Comparison of ENCODE assay signal across 1 cellular context in the genomic region with DNA sequence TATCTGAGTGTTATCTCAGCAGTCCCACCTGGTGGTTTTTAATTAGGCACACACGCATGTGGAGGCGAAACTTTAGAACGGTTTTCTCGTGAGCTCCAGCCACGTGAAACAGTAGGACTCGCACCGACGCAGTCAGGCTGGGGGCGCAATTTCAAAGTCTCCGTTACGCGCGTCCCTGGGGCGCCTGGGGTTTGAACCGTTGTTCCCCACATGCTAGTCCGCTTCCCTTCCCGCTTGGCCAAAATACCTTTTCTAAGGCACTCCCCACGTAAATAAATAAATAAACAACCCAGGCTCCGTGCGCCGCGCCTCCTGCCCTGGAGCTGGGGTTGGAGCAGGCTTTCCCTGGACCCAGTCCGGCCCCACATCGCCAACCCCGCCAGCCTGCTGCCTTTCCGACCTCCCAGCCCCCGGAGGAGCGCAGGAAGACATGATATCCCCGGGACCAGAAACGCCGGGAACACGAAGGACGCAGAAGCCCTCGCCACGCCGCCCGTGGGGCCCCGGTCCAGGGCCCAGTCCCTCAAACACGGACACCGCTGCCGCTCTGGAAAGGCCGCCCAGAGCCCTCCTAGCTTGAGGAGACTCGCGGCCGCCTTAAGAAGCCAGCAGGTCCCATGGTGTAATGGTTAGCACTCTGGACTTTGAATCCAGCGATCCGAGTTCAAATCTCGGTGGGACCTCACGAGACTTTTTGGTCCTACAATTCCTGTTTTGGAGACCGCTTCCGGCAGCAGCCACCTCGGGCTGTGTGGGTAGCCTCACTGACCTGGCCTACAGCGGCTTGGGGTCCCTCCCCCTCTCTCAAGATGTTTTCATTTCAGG.
TF ChIP-seq lines count a peak whose summit lies in the region.

No MANE protein-coding gene starts in this region.

TF ChIP-seq in HepG2, 621 proteins besides CTCF, POLR2A, EP300 and RAD21 (continued from another document and continues in another):
- TF ChIP-seq, protein P1, sequence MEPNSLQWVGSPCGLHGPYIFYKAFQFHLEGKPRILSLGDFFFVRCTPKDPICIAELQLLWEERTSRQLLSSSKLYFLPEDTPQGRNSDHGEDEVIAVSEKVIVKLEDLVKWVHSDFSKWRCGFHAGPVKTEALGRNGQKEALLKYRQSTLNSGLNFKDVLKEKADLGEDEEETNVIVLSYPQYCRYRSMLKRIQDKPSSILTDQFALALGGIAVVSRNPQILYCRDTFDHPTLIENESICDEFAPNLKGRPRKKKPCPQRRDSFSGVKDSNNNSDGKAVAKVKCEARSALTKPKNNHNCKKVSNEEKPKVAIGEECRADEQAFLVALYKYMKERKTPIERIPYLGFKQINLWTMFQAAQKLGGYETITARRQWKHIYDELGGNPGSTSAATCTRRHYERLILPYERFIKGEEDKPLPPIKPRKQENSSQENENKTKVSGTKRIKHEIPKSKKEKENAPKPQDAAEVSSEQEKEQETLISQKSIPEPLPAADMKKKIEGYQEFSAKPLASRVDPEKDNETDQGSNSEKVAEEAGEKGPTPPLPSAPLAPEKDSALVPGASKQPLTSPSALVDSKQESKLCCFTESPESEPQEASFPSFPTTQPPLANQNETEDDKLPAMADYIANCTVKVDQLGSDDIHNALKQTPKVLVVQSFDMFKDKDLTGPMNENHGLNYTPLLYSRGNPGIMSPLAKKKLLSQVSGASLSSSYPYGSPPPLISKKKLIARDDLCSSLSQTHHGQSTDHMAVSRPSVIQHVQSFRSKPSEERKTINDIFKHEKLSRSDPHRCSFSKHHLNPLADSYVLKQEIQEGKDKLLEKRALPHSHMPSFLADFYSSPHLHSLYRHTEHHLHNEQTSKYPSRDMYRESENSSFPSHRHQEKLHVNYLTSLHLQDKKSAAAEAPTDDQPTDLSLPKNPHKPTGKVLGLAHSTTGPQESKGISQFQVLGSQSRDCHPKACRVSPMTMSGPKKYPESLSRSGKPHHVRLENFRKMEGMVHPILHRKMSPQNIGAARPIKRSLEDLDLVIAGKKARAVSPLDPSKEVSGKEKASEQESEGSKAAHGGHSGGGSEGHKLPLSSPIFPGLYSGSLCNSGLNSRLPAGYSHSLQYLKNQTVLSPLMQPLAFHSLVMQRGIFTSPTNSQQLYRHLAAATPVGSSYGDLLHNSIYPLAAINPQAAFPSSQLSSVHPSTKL (CRISPR knock-in tag; IDR thresholded peaks at IDR 0.05): no peak; the same call in 1 of the 2 replicates
- TF ChIP-seq ZSCAN31 (CRISPR knock-in tag; IDR thresholded peaks at IDR 0.05; ENCODE audit: low read depth): peak; percentile 66; the same call in 1 of the 2 replicates
- no peak for TF ChIP-seq SNAI1 (CRISPR knock-in tag; IDR thresholded peaks at IDR 0.05; ENCODE audit: borderline replicate concordance)
- TF ChIP-seq, protein P2, sequence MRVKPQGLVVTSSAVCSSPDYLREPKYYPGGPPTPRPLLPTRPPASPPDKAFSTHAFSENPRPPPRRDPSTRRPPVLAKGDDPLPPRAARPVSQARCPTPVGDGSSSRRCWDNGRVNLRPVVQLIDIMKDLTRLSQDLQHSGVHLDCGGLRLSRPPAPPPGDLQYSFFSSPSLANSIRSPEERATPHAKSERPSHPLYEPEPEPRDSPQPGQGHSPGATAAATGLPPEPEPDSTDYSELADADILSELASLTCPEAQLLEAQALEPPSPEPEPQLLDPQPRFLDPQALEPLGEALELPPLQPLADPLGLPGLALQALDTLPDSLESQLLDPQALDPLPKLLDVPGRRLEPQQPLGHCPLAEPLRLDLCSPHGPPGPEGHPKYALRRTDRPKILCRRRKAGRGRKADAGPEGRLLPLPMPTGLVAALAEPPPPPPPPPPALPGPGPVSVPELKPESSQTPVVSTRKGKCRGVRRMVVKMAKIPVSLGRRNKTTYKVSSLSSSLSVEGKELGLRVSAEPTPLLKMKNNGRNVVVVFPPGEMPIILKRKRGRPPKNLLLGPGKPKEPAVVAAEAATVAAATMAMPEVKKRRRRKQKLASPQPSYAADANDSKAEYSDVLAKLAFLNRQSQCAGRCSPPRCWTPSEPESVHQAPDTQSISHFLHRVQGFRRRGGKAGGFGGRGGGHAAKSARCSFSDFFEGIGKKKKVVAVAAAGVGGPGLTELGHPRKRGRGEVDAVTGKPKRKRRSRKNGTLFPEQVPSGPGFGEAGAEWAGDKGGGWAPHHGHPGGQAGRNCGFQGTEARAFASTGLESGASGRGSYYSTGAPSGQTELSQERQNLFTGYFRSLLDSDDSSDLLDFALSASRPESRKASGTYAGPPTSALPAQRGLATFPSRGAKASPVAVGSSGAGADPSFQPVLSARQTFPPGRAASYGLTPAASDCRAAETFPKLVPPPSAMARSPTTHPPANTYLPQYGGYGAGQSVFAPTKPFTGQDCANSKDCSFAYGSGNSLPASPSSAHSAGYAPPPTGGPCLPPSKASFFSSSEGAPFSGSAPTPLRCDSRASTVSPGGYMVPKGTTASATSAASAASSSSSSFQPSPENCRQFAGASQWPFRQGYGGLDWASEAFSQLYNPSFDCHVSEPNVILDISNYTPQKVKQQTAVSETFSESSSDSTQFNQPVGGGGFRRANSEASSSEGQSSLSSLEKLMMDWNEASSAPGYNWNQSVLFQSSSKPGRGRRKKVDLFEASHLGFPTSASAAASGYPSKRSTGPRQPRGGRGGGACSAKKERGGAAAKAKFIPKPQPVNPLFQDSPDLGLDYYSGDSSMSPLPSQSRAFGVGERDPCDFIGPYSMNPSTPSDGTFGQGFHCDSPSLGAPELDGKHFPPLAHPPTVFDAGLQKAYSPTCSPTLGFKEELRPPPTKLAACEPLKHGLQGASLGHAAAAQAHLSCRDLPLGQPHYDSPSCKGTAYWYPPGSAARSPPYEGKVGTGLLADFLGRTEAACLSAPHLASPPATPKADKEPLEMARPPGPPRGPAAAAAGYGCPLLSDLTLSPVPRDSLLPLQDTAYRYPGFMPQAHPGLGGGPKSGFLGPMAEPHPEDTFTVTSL (CRISPR knock-in tag; IDR thresholded peaks at IDR 0.05; ENCODE audit: borderline replicate concordance): peak; percentile 35
- TF ChIP-seq, protein P3, sequence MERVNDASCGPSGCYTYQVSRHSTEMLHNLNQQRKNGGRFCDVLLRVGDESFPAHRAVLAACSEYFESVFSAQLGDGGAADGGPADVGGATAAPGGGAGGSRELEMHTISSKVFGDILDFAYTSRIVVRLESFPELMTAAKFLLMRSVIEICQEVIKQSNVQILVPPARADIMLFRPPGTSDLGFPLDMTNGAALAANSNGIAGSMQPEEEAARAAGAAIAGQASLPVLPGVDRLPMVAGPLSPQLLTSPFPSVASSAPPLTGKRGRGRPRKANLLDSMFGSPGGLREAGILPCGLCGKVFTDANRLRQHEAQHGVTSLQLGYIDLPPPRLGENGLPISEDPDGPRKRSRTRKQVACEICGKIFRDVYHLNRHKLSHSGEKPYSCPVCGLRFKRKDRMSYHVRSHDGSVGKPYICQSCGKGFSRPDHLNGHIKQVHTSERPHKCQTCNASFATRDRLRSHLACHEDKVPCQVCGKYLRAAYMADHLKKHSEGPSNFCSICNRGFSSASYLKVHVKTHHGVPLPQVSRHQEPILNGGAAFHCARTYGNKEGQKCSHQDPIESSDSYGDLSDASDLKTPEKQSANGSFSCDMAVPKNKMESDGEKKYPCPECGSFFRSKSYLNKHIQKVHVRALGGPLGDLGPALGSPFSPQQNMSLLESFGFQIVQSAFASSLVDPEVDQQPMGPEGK (CRISPR knock-in tag; IDR thresholded peaks at IDR 0.05): peak; percentile 80
- peak; percentile 68 for TF ChIP-seq ZNF264 (CRISPR knock-in tag; IDR thresholded peaks at IDR 0.05)
- no peak for TF ChIP-seq NBN (conservative IDR thresholded peaks at IDR 0.05)
- TF ChIP-seq ZNF232 (CRISPR knock-in tag; IDR thresholded peaks at IDR 0.05; ENCODE audit: borderline replicate concordance): peak; percentile 90; the same call in 1 of the 2 replicates
- peak; percentile 14; the same call in 1 of the 2 replicates for TF ChIP-seq ZNF614 (CRISPR knock-in tag; IDR thresholded peaks at IDR 0.05; ENCODE audit: borderline replicate concordance)
- peak; percentile 94 for TF ChIP-seq ZNF556 (CRISPR knock-in tag; IDR thresholded peaks at IDR 0.05; ENCODE audit: borderline replicate concordance)
- TF ChIP-seq KLF6 (CRISPR knock-in tag; IDR thresholded peaks at IDR 0.05): peak; percentile 85
- peak; percentile 71 for TF ChIP-seq GATAD2A (CRISPR knock-in tag; IDR thresholded peaks at IDR 0.05)
- TF ChIP-seq NR2F6 (IDR thresholded peaks at IDR 0.05): peak; percentile 34; the same call in 1 of the 2 replicates
- peak; percentile 65 for TF ChIP-seq NR2F6 (CRISPR knock-in tag; IDR thresholded peaks at IDR 0.05)
- no peak for TF ChIP-seq CREB1 (IDR thresholded peaks at IDR 0.05)
- peak; percentile 46; the same call in 1 of the 2 replicates for TF ChIP-seq CREB1 (CRISPR knock-in tag; IDR thresholded peaks at IDR 0.05)
- TF ChIP-seq BORCS8-MEF2B (CRISPR knock-in tag; IDR thresholded peaks at IDR 0.05): peak; percentile 99
- TF ChIP-seq NFKB2 (CRISPR knock-in tag; IDR thresholded peaks at IDR 0.05; ENCODE audit: borderline replicate concordance): peak; percentile 97
- TF ChIP-seq ZNF234 (CRISPR knock-in tag; conservative IDR thresholded peaks at IDR 0.05): peak; percentile 18
- TF ChIP-seq FOXC1 (CRISPR knock-in tag; IDR thresholded peaks at IDR 0.05; ENCODE audit: borderline replicate concordance): peak; percentile 72; the same call in 1 of the 2 replicates
- TF ChIP-seq, protein P4, sequence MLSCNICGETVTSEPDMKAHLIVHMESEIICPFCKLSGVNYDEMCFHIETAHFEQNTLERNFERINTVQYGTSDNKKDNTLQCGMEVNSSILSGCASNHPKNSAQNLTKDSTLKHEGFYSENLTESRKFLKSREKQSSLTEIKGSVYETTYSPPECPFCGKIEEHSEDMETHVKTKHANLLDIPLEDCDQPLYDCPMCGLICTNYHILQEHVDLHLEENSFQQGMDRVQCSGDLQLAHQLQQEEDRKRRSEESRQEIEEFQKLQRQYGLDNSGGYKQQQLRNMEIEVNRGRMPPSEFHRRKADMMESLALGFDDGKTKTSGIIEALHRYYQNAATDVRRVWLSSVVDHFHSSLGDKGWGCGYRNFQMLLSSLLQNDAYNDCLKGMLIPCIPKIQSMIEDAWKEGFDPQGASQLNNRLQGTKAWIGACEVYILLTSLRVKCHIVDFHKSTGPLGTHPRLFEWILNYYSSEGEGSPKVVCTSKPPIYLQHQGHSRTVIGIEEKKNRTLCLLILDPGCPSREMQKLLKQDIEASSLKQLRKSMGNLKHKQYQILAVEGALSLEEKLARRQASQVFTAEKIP (CRISPR knock-in tag; IDR thresholded peaks at IDR 0.05; ENCODE audit: borderline replicate concordance): no peak
- no peak; the same call in 1 of the 2 replicates for TF ChIP-seq AKAP8 (CRISPR knock-in tag; IDR thresholded peaks at IDR 0.05)
- no peak; the same call in 1 of the 2 replicates for TF ChIP-seq ZNF570 (CRISPR knock-in tag; IDR thresholded peaks at IDR 0.05; ENCODE audit: borderline replicate concordance)
- TF ChIP-seq ZBTB8A (CRISPR knock-in tag; IDR thresholded peaks at IDR 0.05; ENCODE audit: borderline replicate concordance, low read depth): no peak
- peak; percentile 93 for TF ChIP-seq ZNF546 (CRISPR knock-in tag; conservative IDR thresholded peaks at IDR 0.05)
- TF ChIP-seq NKX3-1 (CRISPR knock-in tag; IDR thresholded peaks at IDR 0.05): peak; percentile 97
- TF ChIP-seq CC2D1A (CRISPR knock-in tag; IDR thresholded peaks at IDR 0.05): 0 out of 2 replicates have a peak, but pooled peaks have one; percentile 80
- TF ChIP-seq, protein P5, sequence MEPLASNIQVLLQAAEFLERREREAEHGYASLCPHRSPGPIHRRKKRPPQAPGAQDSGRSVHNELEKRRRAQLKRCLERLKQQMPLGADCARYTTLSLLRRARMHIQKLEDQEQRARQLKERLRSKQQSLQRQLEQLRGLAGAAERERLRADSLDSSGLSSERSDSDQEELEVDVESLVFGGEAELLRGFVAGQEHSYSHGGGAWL (CRISPR knock-in tag; IDR thresholded peaks at IDR 0.05): peak; percentile 79
- peak; percentile 80; the same call in 1 of the 2 replicates for TF ChIP-seq ISL2 (CRISPR knock-in tag; IDR thresholded peaks at IDR 0.05)
- TF ChIP-seq SALL1 (CRISPR knock-in tag; IDR thresholded peaks at IDR 0.05): peak; percentile 50
- peak; percentile 60 for TF ChIP-seq ZNF451 (CRISPR knock-in tag; IDR thresholded peaks at IDR 0.05)
- TF ChIP-seq, protein P6, sequence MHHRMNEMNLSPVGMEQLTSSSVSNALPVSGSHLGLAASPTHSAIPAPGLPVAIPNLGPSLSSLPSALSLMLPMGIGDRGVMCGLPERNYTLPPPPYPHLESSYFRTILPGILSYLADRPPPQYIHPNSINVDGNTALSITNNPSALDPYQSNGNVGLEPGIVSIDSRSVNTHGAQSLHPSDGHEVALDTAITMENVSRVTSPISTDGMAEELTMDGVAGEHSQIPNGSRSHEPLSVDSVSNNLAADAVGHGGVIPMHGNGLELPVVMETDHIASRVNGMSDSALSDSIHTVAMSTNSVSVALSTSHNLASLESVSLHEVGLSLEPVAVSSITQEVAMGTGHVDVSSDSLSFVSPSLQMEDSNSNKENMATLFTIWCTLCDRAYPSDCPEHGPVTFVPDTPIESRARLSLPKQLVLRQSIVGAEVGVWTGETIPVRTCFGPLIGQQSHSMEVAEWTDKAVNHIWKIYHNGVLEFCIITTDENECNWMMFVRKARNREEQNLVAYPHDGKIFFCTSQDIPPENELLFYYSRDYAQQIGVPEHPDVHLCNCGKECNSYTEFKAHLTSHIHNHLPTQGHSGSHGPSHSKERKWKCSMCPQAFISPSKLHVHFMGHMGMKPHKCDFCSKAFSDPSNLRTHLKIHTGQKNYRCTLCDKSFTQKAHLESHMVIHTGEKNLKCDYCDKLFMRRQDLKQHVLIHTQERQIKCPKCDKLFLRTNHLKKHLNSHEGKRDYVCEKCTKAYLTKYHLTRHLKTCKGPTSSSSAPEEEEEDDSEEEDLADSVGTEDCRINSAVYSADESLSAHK (CRISPR knock-in tag; IDR thresholded peaks at IDR 0.05; ENCODE audit: borderline replicate concordance): peak; percentile 90; the same call in 1 of the 2 replicates
- no peak for TF ChIP-seq EHMT2 (IDR thresholded peaks at IDR 0.05; ENCODE audit: borderline replicate concordance, low read depth, low read length)
- TF ChIP-seq HMG20A (CRISPR knock-in tag; IDR thresholded peaks at IDR 0.05; ENCODE audit: borderline replicate concordance): peak; percentile 25
- TF ChIP-seq, protein P7, sequence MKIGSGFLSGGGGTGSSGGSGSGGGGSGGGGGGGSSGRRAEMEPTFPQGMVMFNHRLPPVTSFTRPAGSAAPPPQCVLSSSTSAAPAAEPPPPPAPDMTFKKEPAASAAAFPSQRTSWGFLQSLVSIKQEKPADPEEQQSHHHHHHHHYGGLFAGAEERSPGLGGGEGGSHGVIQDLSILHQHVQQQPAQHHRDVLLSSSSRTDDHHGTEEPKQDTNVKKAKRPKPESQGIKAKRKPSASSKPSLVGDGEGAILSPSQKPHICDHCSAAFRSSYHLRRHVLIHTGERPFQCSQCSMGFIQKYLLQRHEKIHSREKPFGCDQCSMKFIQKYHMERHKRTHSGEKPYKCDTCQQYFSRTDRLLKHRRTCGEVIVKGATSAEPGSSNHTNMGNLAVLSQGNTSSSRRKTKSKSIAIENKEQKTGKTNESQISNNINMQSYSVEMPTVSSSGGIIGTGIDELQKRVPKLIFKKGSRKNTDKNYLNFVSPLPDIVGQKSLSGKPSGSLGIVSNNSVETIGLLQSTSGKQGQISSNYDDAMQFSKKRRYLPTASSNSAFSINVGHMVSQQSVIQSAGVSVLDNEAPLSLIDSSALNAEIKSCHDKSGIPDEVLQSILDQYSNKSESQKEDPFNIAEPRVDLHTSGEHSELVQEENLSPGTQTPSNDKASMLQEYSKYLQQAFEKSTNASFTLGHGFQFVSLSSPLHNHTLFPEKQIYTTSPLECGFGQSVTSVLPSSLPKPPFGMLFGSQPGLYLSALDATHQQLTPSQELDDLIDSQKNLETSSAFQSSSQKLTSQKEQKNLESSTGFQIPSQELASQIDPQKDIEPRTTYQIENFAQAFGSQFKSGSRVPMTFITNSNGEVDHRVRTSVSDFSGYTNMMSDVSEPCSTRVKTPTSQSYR (CRISPR knock-in tag; IDR thresholded peaks at IDR 0.05; ENCODE audit: borderline replicate concordance): peak; percentile 54; the same call in 1 of the 2 replicates
- TF ChIP-seq MIER2 (CRISPR knock-in tag; IDR thresholded peaks at IDR 0.05): peak; percentile 64; the same call in 1 of the 2 replicates
- no peak for TF ChIP-seq ARNT (IDR thresholded peaks at IDR 0.05)
